ENCODE assay signal across 21 cellular contexts in the genomic region with DNA sequence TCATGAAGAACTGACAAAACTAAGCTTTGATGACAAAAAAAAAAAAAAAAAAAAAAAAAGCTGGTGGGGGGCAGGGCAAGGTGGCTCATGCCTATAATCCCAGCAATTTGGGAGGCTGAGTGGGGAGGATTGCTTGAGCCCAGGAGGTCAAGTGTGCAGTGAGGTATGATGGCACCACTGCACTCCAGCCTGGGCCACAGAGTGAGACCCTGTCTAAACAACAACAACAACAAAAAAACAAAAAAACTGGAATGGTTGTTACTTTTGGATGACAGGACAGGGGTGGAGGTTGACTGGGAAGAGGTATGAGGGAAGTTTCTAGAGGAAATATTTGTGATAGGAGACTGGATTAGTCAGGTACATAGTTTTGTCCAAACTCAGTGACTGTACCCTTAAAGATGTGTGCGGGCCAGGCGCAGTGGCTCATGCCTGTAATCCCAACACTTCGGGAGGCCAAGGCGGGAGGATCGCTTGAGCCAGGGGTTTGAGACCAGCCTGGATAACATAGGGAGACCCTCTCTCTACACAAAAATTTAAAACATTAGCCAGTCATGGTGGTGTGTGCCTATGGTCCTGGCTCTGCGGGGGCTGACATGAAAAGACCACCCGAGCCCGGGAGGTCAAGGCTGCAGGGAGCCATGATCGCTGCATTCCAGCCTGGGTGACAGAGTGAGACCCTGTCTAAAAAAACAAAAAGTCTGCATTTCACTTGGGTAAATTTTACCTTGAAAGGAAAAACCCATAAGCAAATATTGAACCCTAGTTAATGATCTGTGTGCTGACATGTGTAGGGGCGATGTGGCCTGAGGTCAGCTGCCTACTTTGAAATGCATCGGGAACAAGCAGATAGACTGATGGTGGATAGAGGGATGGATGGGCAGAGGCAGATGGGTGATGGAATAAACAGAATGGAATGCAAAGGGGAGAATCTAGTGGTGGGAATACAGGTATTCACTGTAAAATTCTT. TPM values are rescaled to one million over a fixed set of nuclear protein-coding genes. Genes with fewer than 3 reads are reported as not detected.
DNase-seq lines count a peak whose midpoint lies in the region; ATAC-seq and TF ChIP-seq lines count a peak whose summit lies in the region.
"Had no signal": no experiment of that assay in that cellular context is flagged by ENCODE, and none has a peak within 500 bp of the region (broad histone marks: within the 10 kb centered on the region; RNA-seq: fewer than 3 reads in every experiment).

No MANE protein-coding gene starts in this region.

- H3K9me3 ChIP-seq in osteoblast (ENCODE audit: low read depth, low read length), result peaks cover 4% of the 10 kb centered on the region
- H3K9me3 ChIP-seq in tibial nerve, result peaks cover 0 to 12% (median 0%) of the 10 kb centered on the region in 4 donors
- H3K9me3 ChIP-seq in heart left ventricle, result peaks cover 0 to 18% (median 2%) of the 10 kb centered on the region in 12 donors
- H3K9me3 ChIP-seq: BE2C, SJCRH30 had no signal

- H3K4me1 ChIP-seq in osteoblast (ENCODE audit: insufficient read depth, low read length), result peaks cover under 1% of the 10 kb centered on the region
- peaks cover 0 to 19% (median 8%) of the 10 kb centered on the region in 4 donors for H3K4me1 ChIP-seq in tibial nerve
- H3K4me1 ChIP-seq in heart left ventricle, result peaks cover 0 to 16% (median 5%) of the 10 kb centered on the region in 12 donors
- H3K4me1 ChIP-seq: A549, BE2C, SJCRH30 had no signal

- H3K36me3 ChIP-seq in osteoblast (ENCODE audit: insufficient read depth, low read length) (no peaks in the 10 kb centered on the region), tibial nerve (peaks cover 0 to 30% (median 0%) of the 10 kb centered on the region in 3 donors), heart left ventricle (peaks cover 0 to 4% (median 0%) of the 10 kb centered on the region in 9 donors)
- H3K36me3 ChIP-seq: BE2C, Peyer's patch, SJCRH30 had no signal

- DNase-seq in AG08395 (ENCODE audit: low spot score) (peak; percentile 1), HuH-7 (ENCODE audit: low spot score) (peak; percentile 54), left lobe of liver (ENCODE audit: low spot score) (peak; percentile 65), osteoblast (ENCODE audit: insufficient read length, low spot score, missing footprints) (peak; percentile 13), tibial nerve (ENCODE audit: low spot score in 2 of 2) (no peak), heart left ventricle (no peak)
- DNase-seq: BE2C, DMS79 treated with DMSO at 0.1 percent for 48 hours, IMR-90, Karpas-422, MV-4-11, NCI-H1105 treated with DMSO at 0.1 percent for 48 hours, NCI-H1694 treated with DMSO at 0.1 percent for 48 hours, NCI-H446, NCI-H526, Peyer's patch, SJCRH30 had no signal

- H3K27me3 ChIP-seq in osteoblast (ENCODE audit: insufficient read depth, low read length) (no peaks in the 10 kb centered on the region), tibial nerve (no peaks in the 10 kb centered on the region), heart left ventricle (no peaks in the 10 kb centered on the region)
- H3K27me3 ChIP-seq: BE2C, Peyer's patch, SJCRH30 had no signal

- intact Hi-C loops in heart left ventricle (cut with DNase I), result loop anchor here in 1 of 10 donors (5.0 kb wide), 1 partner anchor 34 kb away; no protein-coding TSS in a partner anchor

- H4K20me1 ChIP-seq in osteoblast (ENCODE audit: insufficient read depth, low read length), result no peaks in the 10 kb centered on the region

- TF ChIP-seq EP300 in tibial nerve (IDR thresholded peaks at IDR 0.05), result no peak

- TF ChIP-seq CTCF in osteoblast (IDR thresholded peaks at IDR 0.05; ENCODE audit: extremely low read depth, low read depth, low read length), result no peak
- TF ChIP-seq CTCF in tibial nerve (IDR thresholded peaks at IDR 0.05), result no peak
- no peak for TF ChIP-seq CTCF in heart left ventricle (IDR thresholded peaks at IDR 0.05)

- H3K79me2 ChIP-seq in osteoblast (ENCODE audit: insufficient read depth, low read length), result no peaks in the 10 kb centered on the region

- H3K4me2 ChIP-seq in osteoblast (ENCODE audit: insufficient read depth, low read length), result no peak overlapping the region
- H3K4me2 ChIP-seq: A549 had no signal

- ATAC-seq in left lobe of liver, result peak; percentile 49
- no peak for ATAC-seq in GM18520 (IDR thresholded peaks at IDR 0.05; ENCODE audit: unreplicated experiment)
- no peak for ATAC-seq in heart left ventricle
- ATAC-seq: A549 had no signal

- no peak for TF ChIP-seq POLR2A in tibial nerve (IDR thresholded peaks at IDR 0.05)
- TF ChIP-seq POLR2A in heart left ventricle (IDR thresholded peaks at IDR 0.05), result no peak

- H3K27ac ChIP-seq in osteoblast (ENCODE audit: low read depth, low read length), result no peak overlapping the region
- no peak overlapping the region for H3K27ac ChIP-seq in tibial nerve
- no peak overlapping the region for H3K27ac ChIP-seq in heart left ventricle
- H3K27ac ChIP-seq: A549, HL-60, Peyer's patch, SJCRH30 had no signal

- no peak overlapping the region for H2AFZ ChIP-seq in osteoblast (ENCODE audit: low read length)

- WGBS in tibial nerve, 2 donors, result 90 to 92% methylated on average over 11 of the region's 11 CpGs
- 93 to 95% (median 94%) methylated on average over 11 of the region's 11 CpGs for WGBS in heart left ventricle, 4 donors

- H3K4me3 ChIP-seq in osteoblast (ENCODE audit: insufficient read depth, low read length), result no peak overlapping the region
- H3K4me3 ChIP-seq in tibial nerve, result no peak overlapping the region
- no peak overlapping the region for H3K4me3 ChIP-seq in heart left ventricle
- H3K4me3 ChIP-seq: A549, Peyer's patch, SJCRH30 had no signal

RNA-seq across cellular contexts. Expression of a gene that starts 37.0 kb away (rescaled TPM):
- 67.3 TPM for total RNA-seq in left lobe of liver
- total RNA-seq in osteoblast, result 1.5 and 4.0 TPM in 2 replicates
- total RNA-seq in tibial nerve, result 10 to 100 TPM; 56.9 to 73.5 (median 67.1) TPM
- 10 to 100 TPM; 13.6 to 25.6 (median 20.6) TPM for total RNA-seq in heart left ventricle
- polyA plus RNA-seq in heart left ventricle, result 10 to 100 TPM; 11.1 to 37.7 TPM
- total RNA-seq: HT-29 had no signal

Comparison
In these comparisons a context has a peak if more than half of its experiments do, and no peak if none do; other contexts are left out.
1. DNase-seq: peak in AG08395 (single experiment), HuH-7 (single experiment), left lobe of liver (single experiment) and osteoblast (single experiment); none in tibial nerve (0 of 2) and heart left ventricle (0 of 5).